In genomic region chr1:153032677-153033308, GRCh38 we compare ENCODE assay signal across 1 cellular context.
A peak's percentile ranks its signal among the peaks of the same experiment; 100 is the strongest.
TF ChIP-seq lines count a peak whose summit lies in the region.

No MANE protein-coding gene starts in this region.

TF ChIP-seq in HepG2, 621 proteins besides CTCF, POLR2A, EP300 and RAD21:
- peak; percentile 35; the same call in 1 of the 2 replicates for TF ChIP-seq FOSL2 (CRISPR knock-in tag; IDR thresholded peaks at IDR 0.05)
- TF ChIP-seq ZNF562 (CRISPR knock-in tag; IDR thresholded peaks at IDR 0.05; ENCODE audit: borderline replicate concordance) = no peak
